In genomic region chr6:71383476-71383875, GRCh38 we compare ENCODE assay signal across 14 cellular contexts.
DNase-seq lines count a peak whose midpoint lies in the region; ATAC-seq and TF ChIP-seq lines count a peak whose summit lies in the region.
"Had no signal": no experiment of that assay in that cellular context is flagged by ENCODE, and none has a peak within 500 bp of the region (broad histone marks: within the 10 kb centered on the region; RNA-seq: fewer than 3 reads in every experiment).

No MANE protein-coding gene starts in this region.

- DNase-seq in left ventricle myocardium superior (no peak), left cardiac atrium (no peak), RKO (ENCODE audit: low spot score) (peak; percentile 43), foreskin keratinocyte (no peak), upper lobe of right lung (no peak), NCI-H146 treated with DMSO at 0.1 percent for 48 hours (lab: John Stamatoyannopoulos, UW; ENCODE audit: unreplicated experiment) (no peak), T-helper 9 cell (no peak), neural progenitor cell (ENCODE audit: low spot score) (no peak)
- DNase-seq: activated CD4-positive, CD25-positive, alpha-beta regulatory T cell; activated gamma-delta T cell; stimulated activated naive CD8-positive, alpha-beta T cell treated with anti-CD3 and anti-CD28 coated beads, Interleukin-15, Interleukin-2, amounts not matched to agents 100 U/mL and 50 U/mL, for 24 hours; T-cell had no signal

- intact Hi-C loops in left ventricle myocardium superior (cut with micrococcal nuclease) (no loop called here), left cardiac atrium (cut with DNase I) (loop anchor here in 1 of 2 donors (10.0 kb wide), 1 partner anchor 121 kb away; no protein-coding TSS in a partner anchor), upper lobe of right lung (cut with DNase I) (loop anchor here (10.0 kb wide), 1 partner anchor 131 kb away; no protein-coding TSS in a partner anchor)

- H3K9me3 Mint-ChIP-seq in neural progenitor cell: no peaks in the 10 kb centered on the region
- H3K9me3 Mint-ChIP-seq: T-cell had no signal

- H4K20me1 ChIP-seq in neural progenitor cell (ENCODE audit: low read depth): no peaks in the 10 kb centered on the region

- H3K4me3 Mint-ChIP-seq in neural progenitor cell: no peak overlapping the region
- H3K4me3 Mint-ChIP-seq: T-cell had no signal

- peaks cover 13% of the 10 kb centered on the region for H3K36me3 ChIP-seq in upper lobe of right lung
- H3K36me3 ChIP-seq in neural progenitor cell: no peaks in the 10 kb centered on the region

- H3K36me3 Mint-ChIP-seq in neural progenitor cell: peaks cover 17% of the 10 kb centered on the region
- H3K36me3 Mint-ChIP-seq: T-cell had no signal

- H3K27me3 ChIP-seq in foreskin keratinocyte (no peaks in the 10 kb centered on the region), upper lobe of right lung (no peaks in the 10 kb centered on the region), neural progenitor cell (no peaks in the 10 kb centered on the region)

- H3K27me3 Mint-ChIP-seq in neural progenitor cell (ENCODE audit: insufficient read depth, low read depth): no peaks in the 10 kb centered on the region
- H3K27me3 Mint-ChIP-seq: progenitor cell of endocrine pancreas had no signal

- no peak overlapping the region for H3K4me3 ChIP-seq in upper lobe of right lung
- H3K4me3 ChIP-seq in neural progenitor cell: no peak overlapping the region
- H3K4me3 ChIP-seq: PC-9 had no signal

- TF ChIP-seq CTCF in foreskin keratinocyte (conservative IDR thresholded peaks at IDR 0.05): no peak
- TF ChIP-seq CTCF in upper lobe of right lung (IDR thresholded peaks at IDR 0.05): no peak
- TF ChIP-seq CTCF in neural progenitor cell (IDR thresholded peaks at IDR 0.05): no peak

- no peak overlapping the region for H3K27ac Mint-ChIP-seq in neural progenitor cell
- H3K27ac Mint-ChIP-seq: T-cell had no signal

- ATAC-seq in left ventricle myocardium superior (peak; percentile 36), left cardiac atrium (no peak), foreskin keratinocyte (peak; percentile 29), upper lobe of right lung (peak; percentile 51)
- ATAC-seq: stimulated activated naive CD8-positive, alpha-beta T cell treated with anti-CD3 and anti-CD28 coated beads, Interleukin-15, Interleukin-2, amounts not matched to agents 100 U/mL and 50 U/mL, for 24 hours; T-cell had no signal

- no peaks in the 10 kb centered on the region for H3K79me2 ChIP-seq in neural progenitor cell (ENCODE audit: low read depth)

- H3K27ac ChIP-seq in foreskin keratinocyte (no peak overlapping the region), upper lobe of right lung (no peak overlapping the region), neural progenitor cell (no peak overlapping the region)
- H3K27ac ChIP-seq: PC-9 had no signal

- no peak overlapping the region for H3K4me2 ChIP-seq in neural progenitor cell
- H3K4me2 ChIP-seq: PC-9 had no signal

- no peak overlapping the region for H2AFZ ChIP-seq in neural progenitor cell (replicated peaks)
- H2AFZ ChIP-seq: PC-9 had no signal

- peaks cover 15% of the 10 kb centered on the region for H3K4me1 Mint-ChIP-seq in neural progenitor cell
- H3K4me1 Mint-ChIP-seq: T-cell had no signal

- H3K4me1 ChIP-seq in foreskin keratinocyte (peaks cover 32% of the 10 kb centered on the region), upper lobe of right lung (peaks cover 46% of the 10 kb centered on the region), neural progenitor cell (no peaks in the 10 kb centered on the region)

- H3K9me3 ChIP-seq in upper lobe of right lung (no peaks in the 10 kb centered on the region), neural progenitor cell (ENCODE audit: low read depth) (no peaks in the 10 kb centered on the region)

- no peak overlapping the region for H3K9ac ChIP-seq in neural progenitor cell

- H3F3A ChIP-seq in neural progenitor cell (ENCODE audit: low read depth): no peaks in the 10 kb centered on the region

Comparison
In these comparisons a context has a peak if more than half of its experiments do, and no peak if none do; other contexts are left out.
1. ATAC-seq: peak in left ventricle myocardium superior (single experiment), foreskin keratinocyte (single experiment) and upper lobe of right lung (single experiment); none in left cardiac atrium (0 of 2).